ENCODE assay signal across 22 cellular contexts in genomic region chrX:16610121-16610565, GRCh38. TPM values are rescaled to one million over a fixed set of nuclear protein-coding genes. Genes with fewer than 3 reads are reported as not detected.
DNase-seq lines count a peak whose midpoint lies in the region; ATAC-seq and TF ChIP-seq lines count a peak whose summit lies in the region.
"Had no signal": no experiment of that assay in that cellular context is flagged by ENCODE, and none has a peak within 500 bp of the region (broad histone marks: within the 10 kb centered on the region; RNA-seq: fewer than 3 reads in every experiment).

No MANE protein-coding gene starts in this region.

- POLR2A ChIA-PET in WTC11 (lab: Charles Lee): no interaction called here

- H4K20me1 ChIP-seq in GM23248 (ENCODE audit: insufficient read depth): no peaks in the 10 kb centered on the region

- H3K4me1 Mint-ChIP-seq in WTC11: peaks cover 31% of the 10 kb centered on the region

- in situ Hi-C loops in GM23248 (cut with MboI): no loop called here

- H3K4me1 ChIP-seq in ACC112 (ENCODE audit: control insufficient read depth, insufficient read depth, low read length, unreplicated experiment) (peaks cover 15% of the 10 kb centered on the region), GM23248 (ENCODE audit: insufficient read depth) (peaks cover 6% of the 10 kb centered on the region; the same call in 1 of the 2 replicates), adipocyte (ENCODE audit: control insufficient read depth, insufficient read depth, low read length) (no peaks in the 10 kb centered on the region)
- H3K4me1 ChIP-seq: breast epithelium, lower lobe of right lung, Peyer's patch, upper lobe of right lung had no signal

- peak overlapping the region; percentile 24 for H3K4me2 ChIP-seq in GM23248 (ENCODE audit: unreplicated experiment)

- H3K27me3 ChIP-seq in ACC112 (ENCODE audit: insufficient read depth, low read length) (no peaks in the 10 kb centered on the region), GM23248 (replicated peaks; ENCODE audit: insufficient read depth) (no peaks in the 10 kb centered on the region), adipocyte (replicated peaks; ENCODE audit: control insufficient read depth, insufficient read depth, low read length) (no peaks in the 10 kb centered on the region)
- H3K27me3 ChIP-seq: Peyer's patch, upper lobe of right lung had no signal

- ATAC-seq in WTC11: no peak
- ATAC-seq: activated CD4-positive, CD25-positive, alpha-beta regulatory T cell treated with anti-CD3 and anti-CD28 coated beads, Interleukin-2, amount 50 U/mL, for 24 hours; lower lobe of right lung; naive thymus-derived CD8-positive, alpha-beta T cell; stimulated activated naive CD8-positive, alpha-beta T cell treated with anti-CD3 and anti-CD28 coated beads, Interleukin-15, Interleukin-2, amounts not matched to agents 100 U/mL and 50 U/mL, for 24 hours; upper lobe of right lung had no signal

- H3K9me3 ChIP-seq in GM23248 (ENCODE audit: low read depth) (no peaks in the 10 kb centered on the region), adipocyte (ENCODE audit: control insufficient read depth, low read length) (no peaks in the 10 kb centered on the region)
- H3K9me3 ChIP-seq: breast epithelium, lower lobe of right lung, Peyer's patch, upper lobe of right lung had no signal

- WGBS in GM23248 (ENCODE audit: low coverage in 1 of 2, low lambda C conversion rate in 2 of 2, missing lambda C conversion rate in 2 of 2), 2 experiments: 0% methylated on average over 1 of the region's 1 CpG

- H3K9me3 Mint-ChIP-seq in WTC11: peaks cover 4% of the 10 kb centered on the region; the same call in 1 of the 2 replicates
- H3K9me3 Mint-ChIP-seq: naive thymus-derived CD8-positive, alpha-beta T cell had no signal

- H3K4me3 ChIP-seq in ACC112 (ENCODE audit: low read depth, low read length) (no peak overlapping the region), GM23248 (no peak overlapping the region), adipocyte (ENCODE audit: low read length) (no peak overlapping the region), foreskin fibroblast (ENCODE audit: low read depth in 1 of 2, low read length in 2 of 2) (no peak overlapping the region)
- H3K4me3 ChIP-seq: breast epithelium, lower lobe of right lung, Peyer's patch, upper lobe of right lung had no signal

- H3K9ac ChIP-seq in GM23248: no peak overlapping the region
- no peak overlapping the region for H3K9ac ChIP-seq in adipocyte (ENCODE audit: low read length)

- peaks cover 8% of the 10 kb centered on the region for H3K36me3 ChIP-seq in ACC112 (ENCODE audit: insufficient read depth, low read length)
- no peaks in the 10 kb centered on the region for H3K36me3 ChIP-seq in GM23248 (ENCODE audit: low read depth)
- H3K36me3 ChIP-seq in adipocyte (ENCODE audit: control insufficient read depth, insufficient read depth, low read length, severe bottlenecking): no peaks in the 10 kb centered on the region
- H3K36me3 ChIP-seq: breast epithelium, lower lobe of right lung, Peyer's patch, upper lobe of right lung had no signal

- DNase-seq in GM23248 (peak; percentile 74), adipocyte (ENCODE audit: low read depth) (peak; percentile 31), foreskin fibroblast (peak; percentile 21 to 62), SHP77 (lab: John Stamatoyannopoulos, UW) (no peak), WTC11 (ENCODE audit: low spot score) (no peak), SW 1271 (lab: John Stamatoyannopoulos, UW) (no peak)
- DNase-seq in activated CD8-positive, alpha-beta memory T cell treated with anti-CD3 and anti-CD28 coated beads, Interleukin-2, amount 50 U/mL, for 48 hours: no peak
- DNase-seq: activated naive CD4-positive, alpha-beta T cell; effector CD8-positive, alpha-beta T cell; lower lobe of right lung; naive thymus-derived CD8-positive, alpha-beta T cell; NCI-H2081 treated with DMSO at 0.1 percent for 48 hours; Peyer's patch; stimulated activated CD4-positive, alpha-beta T cell treated with anti-CD3 and anti-CD28 coated beads, Interleukin-12 subunit alpha, Interleukin-12 subunit beta, amount 100 ng/mL, for 4 hours; stimulated activated naive CD8-positive, alpha-beta T cell treated with anti-CD3 and anti-CD28 coated beads, Interleukin-15, Interleukin-2, amounts not matched to agents 100 U/mL and 50 U/mL, for 24 hours; upper lobe of right lung had no signal

- no peaks in the 10 kb centered on the region for H3K27me3 Mint-ChIP-seq in WTC11 (ENCODE audit: low read depth)
- H3K27me3 Mint-ChIP-seq: naive thymus-derived CD8-positive, alpha-beta T cell; progenitor cell of endocrine pancreas had no signal

- CTCF ChIA-PET in WTC11 (lab: Charles Lee): no interaction called here

- peak overlapping the region; percentile 38 for H2AFZ ChIP-seq in ACC112 (ENCODE audit: low read length, unreplicated experiment)
- no peak overlapping the region for H2AFZ ChIP-seq in GM23248

- no peak overlapping the region for H3K4me3 Mint-ChIP-seq in WTC11
- H3K4me3 Mint-ChIP-seq: naive thymus-derived CD8-positive, alpha-beta T cell had no signal

- H3K27ac ChIP-seq in ACC112 (ENCODE audit: low read depth, low read length) (peak overlapping the region; percentile 86), GM23248 (peak overlapping the region; percentile 53)
- H3K27ac ChIP-seq: breast epithelium, lower lobe of right lung, Peyer's patch, upper lobe of right lung had no signal

- H3K27ac Mint-ChIP-seq in WTC11: no peak overlapping the region
- H3K27ac Mint-ChIP-seq: naive thymus-derived CD8-positive, alpha-beta T cell had no signal

- H3F3A ChIP-seq in GM23248 (ENCODE audit: insufficient read depth): peaks cover 8% of the 10 kb centered on the region; the same call in 1 of the 2 replicates

- peaks cover 30% of the 10 kb centered on the region for H3K36me3 Mint-ChIP-seq in WTC11

- TF ChIP-seq CTCF in foreskin fibroblast (IDR thresholded peaks at IDR 0.05; ENCODE audit: low read depth, low read length) (no peak), WTC11 (IDR thresholded peaks at IDR 0.05) (no peak)

- H3K79me2 ChIP-seq in ACC112 (ENCODE audit: control insufficient read depth, insufficient read depth, low read length, unreplicated experiment): no peaks in the 10 kb centered on the region
- H3K79me2 ChIP-seq in GM23248 (ENCODE audit: insufficient read depth): no peaks in the 10 kb centered on the region

- no peaks in the 10 kb centered on the region for H3K9me2 ChIP-seq in GM23248 (ENCODE audit: insufficient read depth)

TF ChIP-seq in WTC11, 78 proteins besides CTCF, POLR2A, EP300 and RAD21:
- TF ChIP-seq OVOL2 (CRISPR knock-in tag; IDR thresholded peaks at IDR 0.05; ENCODE audit: borderline replicate concordance): no peak
- TF ChIP-seq PRDM15 (CRISPR knock-in tag; IDR thresholded peaks at IDR 0.05): no peak
- no peak for TF ChIP-seq ETV6 (CRISPR knock-in tag; IDR thresholded peaks at IDR 0.05)
- no peak for TF ChIP-seq MLX (CRISPR knock-in tag; IDR thresholded peaks at IDR 0.05)
- no peak for TF ChIP-seq PRRX2 (CRISPR knock-in tag; IDR thresholded peaks at IDR 0.05)
- no peak for TF ChIP-seq ERG (CRISPR knock-in tag; IDR thresholded peaks at IDR 0.05)

RNA-seq across cellular contexts. Expression of gene S100G, which starts 39.8 kb away (rescaled TPM):
- total RNA-seq in GM23248 (2014; rRNA removed; shearing (Covaris generic)): not detected in 2 replicates
- polyA plus RNA-seq in GM23248 (2016; fragmentation: Nextera tagmentation; extraction: Ambion mirVana): not detected in 2 replicates
- not detected in 3 replicates for total RNA-seq in WTC11 (2021)
- total RNA-seq: frontal cortex; lower lobe of right lung; naive thymus-derived CD8-positive, alpha-beta T cell; Peyer's patch; progenitor cell of endocrine pancreas; T-helper 1 cell treated with Interleukin-12 subunit alpha and Interleukin-12 subunit beta and Interleukin-4 antibody, amounts not matched to agents 30 ng/mL and 1 ng/mL, for 36 hours; upper lobe of right lung had no signal
- polyA plus RNA-seq: naive thymus-derived CD8-positive, alpha-beta T cell had no signal

Comparison
In these comparisons a context has a peak if more than half of its experiments do, and no peak if none do; other contexts are left out.
1. DNase-seq: peak in GM23248 (single experiment), adipocyte (single experiment) and foreskin fibroblast (2 of 2); none in SHP77 (0 of 2), activated CD8-positive, alpha-beta memory T cell treated with anti-CD3 and anti-CD28 coated beads, Interleukin-2, amount 50 U/mL, for 48 hours (single experiment), WTC11 (single experiment) and SW 1271 (0 of 2).